8 cellular contexts compared by ENCODE assay signal in genomic region chr4:22515145-22515887, GRCh38. TPM values are rescaled to one million over a fixed set of nuclear protein-coding genes. Genes with fewer than 3 reads are reported as not detected.
DNase-seq lines count a peak whose midpoint lies in the region; ATAC-seq and TF ChIP-seq lines count a peak whose summit lies in the region.

No MANE protein-coding gene starts in this region.

- peak; percentile 52 for DNase-seq in AG10803 (ENCODE audit: low read depth)
- DNase-seq in LNCaP clone FGC (ENCODE audit: low read depth): peak; percentile 50
- DNase-seq in SW480 (ENCODE audit: low spot score): peak; percentile 78
- DNase-seq in colonic mucosa: peak; percentile 78
- peak; percentile 51 for DNase-seq in kidney glomerular epithelial cell (lab: John Stamatoyannopoulos, UW)
- DNase-seq in stimulated activated CD4-positive, alpha-beta T cell treated with anti-CD3 and anti-CD28 coated beads, Interleukin-15, amount 100 ng/mL, for 24 hours: peak; percentile 66
- no peak for DNase-seq in T-helper 9 cell

- H3K4me1 ChIP-seq in colonic mucosa: peaks cover 4% of the 10 kb centered on the region

- no peaks in the 10 kb centered on the region for H3K36me3 ChIP-seq in colonic mucosa

- peak overlapping the region; percentile 80 for H3K27ac ChIP-seq in colonic mucosa

- no peaks in the 10 kb centered on the region for H3K9me3 ChIP-seq in colonic mucosa

- H3K9ac ChIP-seq in colonic mucosa (ENCODE audit: low read depth in 2 of 2, low read length in 2 of 2): peak overlapping the region; percentile 64 to 82

- TF ChIP-seq CTCF in AG10803 (conservative IDR thresholded peaks at IDR 0.05; ENCODE audit: low read length) (peak; percentile 9; the same call in 1 of the 2 replicates), LNCaP clone FGC (IDR thresholded peaks at IDR 0.05; ENCODE audit: control insufficient read depth, extremely low read depth, insufficient read depth) (peak; percentile 21; the same call in 1 of the 2 replicates), colonic mucosa (IDR thresholded peaks at IDR 0.05) (no peak)

- ATAC-seq in GM19025 (IDR thresholded peaks at IDR 0.05; ENCODE audit: low read depth, unreplicated experiment): peak; percentile 32

- intact Hi-C loops in colonic mucosa (cut with DNase I): loop anchor here (10.0 kb wide), 1 partner anchor 101 kb away; no protein-coding TSS in a partner anchor

- no peaks in the 10 kb centered on the region for H3K27me3 ChIP-seq in colonic mucosa

- H3K4me3 ChIP-seq in AG10803 (ENCODE audit: low read length) (peak overlapping the region; percentile 73), LNCaP clone FGC (ENCODE audit: low read depth, low read length) (peak overlapping the region; percentile 61), colonic mucosa (peak overlapping the region; percentile 49)

RNA-seq across cellular contexts. Expression of gene ADGRA3, which starts 0.6 kb away (rescaled TPM):
- 10 to 100 TPM; 34.8 to 47.2 TPM for total RNA-seq in colonic mucosa
